In the genomic region with DNA sequence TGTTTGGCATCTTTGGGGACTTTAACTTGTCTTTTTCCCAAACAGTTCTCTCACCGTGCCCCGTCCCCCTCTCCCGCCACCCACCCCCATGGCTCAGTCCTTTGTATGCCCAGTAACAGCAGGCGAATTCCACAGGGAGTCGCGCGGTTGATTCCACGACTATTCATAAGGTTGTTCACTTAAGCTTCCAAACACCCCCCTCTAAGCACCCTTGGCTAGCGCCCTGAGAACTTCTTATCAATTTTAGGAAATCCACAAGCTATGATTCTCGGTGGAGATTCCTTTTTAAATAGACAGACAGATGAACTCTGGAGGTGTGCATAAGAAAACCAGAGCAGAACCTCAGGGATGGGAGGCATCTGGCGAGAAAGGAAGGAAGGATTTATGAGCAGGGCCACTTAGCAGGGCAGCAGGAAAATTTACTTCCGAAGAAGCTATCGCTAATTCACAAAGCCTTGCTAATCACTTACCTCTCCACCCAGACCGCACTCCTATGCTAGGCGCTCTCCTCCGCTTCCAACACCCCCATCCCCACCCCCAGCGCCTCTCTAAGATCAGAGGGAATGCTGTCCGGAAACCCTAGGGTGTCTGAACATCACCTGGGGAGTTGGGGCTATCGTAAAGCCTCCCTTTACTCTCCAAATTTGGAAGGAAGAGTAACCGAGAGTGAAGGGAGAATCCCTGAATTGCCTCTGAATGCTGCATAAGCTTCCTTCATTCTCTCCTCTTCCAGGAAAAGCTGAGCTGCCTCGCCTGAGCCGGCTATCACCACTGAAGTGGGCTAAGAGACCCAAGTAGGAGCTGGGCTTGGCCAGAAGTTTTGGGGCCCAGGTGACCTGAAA, we compare ENCODE assay signal across 8 cellular contexts. TPM values are rescaled to one million over a fixed set of nuclear protein-coding genes. Genes with fewer than 3 reads are reported as not detected.
DNase-seq lines count a peak whose midpoint lies in the region; ATAC-seq and TF ChIP-seq lines count a peak whose summit lies in the region.

No MANE protein-coding gene starts in this region.

- H3K4me3 Mint-ChIP-seq in GM23338, result peak overlapping the region; percentile 89

- DNase-seq in GM23338 (ENCODE audit: low spot score) (peak; percentile 53), ascending aorta (ENCODE audit: low spot score in 2 of 2) (no peak), retina (peak; percentile 76), NCI-H446 (lab: John Stamatoyannopoulos, UW) (no peak)
- DNase-seq in activated CD4-positive, CD25-positive, alpha-beta regulatory T cell (lab: John Stamatoyannopoulos, UW), result no peak

- intact Hi-C loops in ascending aorta (cut with DNase I), result loop anchor here (5.0 to 10.0 kb wide), 5 partner anchors 40 to 1092 kb away; partner anchors contain the start of genes BMPR1B and PDLIM5

- no peaks in the 10 kb centered on the region for H3K9me3 ChIP-seq in ascending aorta

- peaks cover 47% of the 10 kb centered on the region for H3K27me3 Mint-ChIP-seq in GM23338 (ENCODE audit: insufficient read depth, low read depth, poor library complexity)

- peaks cover 36% of the 10 kb centered on the region for H3K4me1 Mint-ChIP-seq in GM23338

- H3K4me3 ChIP-seq in GM23338 (peak overlapping the region; percentile 82), ascending aorta (peak overlapping the region; percentile 74 to 98), iPS-11a (ENCODE audit: low read depth, low read length) (peak overlapping the region; percentile 48)

- H3K27me3 ChIP-seq in GM23338 (ENCODE audit: insufficient read depth) (peaks cover 64% of the 10 kb centered on the region), ascending aorta (no peaks in the 10 kb centered on the region)

- H3K4me1 ChIP-seq in GM23338 (ENCODE audit: insufficient read depth) (peaks cover 32% of the 10 kb centered on the region), ascending aorta (no peaks in the 10 kb centered on the region)

- peaks cover 3% of the 10 kb centered on the region; the same call in 1 of the 2 replicates for H4K20me1 ChIP-seq in GM23338 (replicated peaks; ENCODE audit: insufficient read depth)

- peak; percentile 21 for ATAC-seq in GM23338
- ATAC-seq in GM19328 (IDR thresholded peaks at IDR 0.05; ENCODE audit: unreplicated experiment), result no peak
- ATAC-seq in GM21528 (IDR thresholded peaks at IDR 0.05; ENCODE audit: low FRiP score, unreplicated experiment), result no peak

- H3K27ac ChIP-seq in GM23338 (ENCODE audit: low read depth) (no peak overlapping the region), ascending aorta (peak overlapping the region; percentile 93 to 96)

- H3K9me2 ChIP-seq in GM23338 (ENCODE audit: insufficient read depth), result no peaks in the 10 kb centered on the region

- H3K9me3 Mint-ChIP-seq in GM23338, result no peaks in the 10 kb centered on the region; the same call in 2 of the 3 replicates

- H3K36me3 Mint-ChIP-seq in GM23338 (ENCODE audit: low read depth), result no peaks in the 10 kb centered on the region

- peak overlapping the region; percentile 99 for H2AFZ ChIP-seq in GM23338

- H3K36me3 ChIP-seq in GM23338 (ENCODE audit: insufficient read depth) (no peaks in the 10 kb centered on the region), ascending aorta (no peaks in the 10 kb centered on the region)

- H3K79me2 ChIP-seq in GM23338 (replicated peaks; ENCODE audit: insufficient read depth), result no peaks in the 10 kb centered on the region

- H3K4me2 ChIP-seq in GM23338, result peak overlapping the region; percentile 96

- no peak overlapping the region for H3K27ac Mint-ChIP-seq in GM23338

- no peaks in the 10 kb centered on the region for H3F3A ChIP-seq in GM23338 (replicated peaks; ENCODE audit: low read depth)

- TF ChIP-seq CTCF in GM23338 (conservative IDR thresholded peaks at IDR 0.05; ENCODE audit: low read depth in 2 of 2), result no peak
- TF ChIP-seq CTCF in ascending aorta (IDR thresholded peaks at IDR 0.05), result no peak

TF ChIP-seq in GM23338, 12 proteins besides CTCF, POLR2A, EP300 and RAD21 (continues in another document):
- TF ChIP-seq ZNF462 (CRISPR knock-in tag; IDR thresholded peaks at IDR 0.05) (no peak), ZNF114 (CRISPR knock-in tag; IDR thresholded peaks at IDR 0.05) (no peak), POLR2AphosphoS5 (IDR thresholded peaks at IDR 0.05; ENCODE audit: low read depth) (no peak), JUNB (IDR thresholded peaks at IDR 0.05; ENCODE audit: unreplicated experiment) (no peak), NANOG (IDR thresholded peaks at IDR 0.05; ENCODE audit: borderline replicate concordance) (no peak)
- TF ChIP-seq, protein P1, sequence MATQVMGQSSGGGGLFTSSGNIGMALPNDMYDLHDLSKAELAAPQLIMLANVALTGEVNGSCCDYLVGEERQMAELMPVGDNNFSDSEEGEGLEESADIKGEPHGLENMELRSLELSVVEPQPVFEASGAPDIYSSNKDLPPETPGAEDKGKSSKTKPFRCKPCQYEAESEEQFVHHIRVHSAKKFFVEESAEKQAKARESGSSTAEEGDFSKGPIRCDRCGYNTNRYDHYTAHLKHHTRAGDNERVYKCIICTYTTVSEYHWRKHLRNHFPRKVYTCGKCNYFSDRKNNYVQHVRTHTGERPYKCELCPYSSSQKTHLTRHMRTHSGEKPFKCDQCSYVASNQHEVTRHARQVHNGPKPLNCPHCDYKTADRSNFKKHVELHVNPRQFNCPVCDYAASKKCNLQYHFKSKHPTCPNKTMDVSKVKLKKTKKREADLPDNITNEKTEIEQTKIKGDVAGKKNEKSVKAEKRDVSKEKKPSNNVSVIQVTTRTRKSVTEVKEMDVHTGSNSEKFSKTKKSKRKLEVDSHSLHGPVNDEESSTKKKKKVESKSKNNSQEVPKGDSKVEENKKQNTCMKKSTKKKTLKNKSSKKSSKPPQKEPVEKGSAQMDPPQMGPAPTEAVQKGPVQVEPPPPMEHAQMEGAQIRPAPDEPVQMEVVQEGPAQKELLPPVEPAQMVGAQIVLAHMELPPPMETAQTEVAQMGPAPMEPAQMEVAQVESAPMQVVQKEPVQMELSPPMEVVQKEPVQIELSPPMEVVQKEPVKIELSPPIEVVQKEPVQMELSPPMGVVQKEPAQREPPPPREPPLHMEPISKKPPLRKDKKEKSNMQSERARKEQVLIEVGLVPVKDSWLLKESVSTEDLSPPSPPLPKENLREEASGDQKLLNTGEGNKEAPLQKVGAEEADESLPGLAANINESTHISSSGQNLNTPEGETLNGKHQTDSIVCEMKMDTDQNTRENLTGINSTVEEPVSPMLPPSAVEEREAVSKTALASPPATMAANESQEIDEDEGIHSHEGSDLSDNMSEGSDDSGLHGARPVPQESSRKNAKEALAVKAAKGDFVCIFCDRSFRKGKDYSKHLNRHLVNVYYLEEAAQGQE (IDR thresholded peaks at IDR 0.05; ENCODE audit: unreplicated experiment), result no peak

RNA-seq across cellular contexts. Expression of gene UNC5C, which starts 1.7 kb away (rescaled TPM):
- total RNA-seq in GM23338 (2014; rRNA removed; shearing (Covaris generic)), result 0.12 and 0.21 TPM in 2 replicates
- 0.08 and 0.16 TPM in 2 replicates for polyA plus RNA-seq in GM23338 (2016; fragmentation: Nextera tagmentation; extraction: Ambion mirVana)
- total RNA-seq in ascending aorta, result 13.3 TPM

Comparison
In these comparisons a context has a peak if more than half of its experiments do, and no peak if none do; other contexts are left out.
1. DNase-seq: peak in GM23338 (single experiment) and retina (single experiment); none in ascending aorta (0 of 2), NCI-H446 (0 of 2) and activated CD4-positive, CD25-positive, alpha-beta regulatory T cell (0 of 4).
2. RNA of gene UNC5C, which starts 1.7 kb away (total RNA-seq): 13.3 TPM in ascending aorta (single experiment); 0.12 to 0.21 TPM in GM23338; every median in the first group is over 10 times any median in the second.
3. Peak in every context shown above with its lines, with median percentiles within 50 percentile points of each other: H3K4me3 ChIP-seq.